ENCODE assay signal across 13 cellular contexts in the genomic region with DNA sequence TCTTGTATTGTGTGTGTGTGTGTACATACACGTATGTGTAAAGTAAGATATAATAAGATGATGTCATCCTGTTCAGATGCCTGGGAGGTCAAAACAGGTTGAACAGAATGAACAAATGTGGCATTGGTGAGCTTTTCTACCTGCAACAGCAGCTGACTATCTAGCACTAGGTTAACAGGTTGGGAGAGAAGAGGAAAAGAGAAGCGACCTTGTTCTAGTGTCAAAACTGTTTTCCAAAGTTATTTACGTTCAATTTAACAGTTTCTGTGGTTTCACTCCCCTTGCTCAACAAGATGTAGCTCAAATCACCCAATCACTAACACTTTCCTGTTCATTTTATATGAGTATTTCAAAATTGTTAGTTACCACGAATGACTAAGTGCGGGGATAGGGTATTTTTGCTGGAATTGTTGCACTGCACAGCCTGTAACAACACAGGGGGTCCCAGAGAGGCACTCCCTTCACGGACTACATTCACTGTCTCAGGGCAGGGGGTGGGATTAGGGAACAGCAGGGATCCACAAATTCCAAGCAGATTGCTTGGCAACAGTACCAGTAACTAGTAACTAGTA.
DNase-seq lines count a peak whose midpoint lies in the region; TF ChIP-seq lines count a peak whose summit lies in the region.
"Had no signal": no experiment of that assay in that cellular context is flagged by ENCODE, and none has a peak within 500 bp of the region (broad histone marks: within the 10 kb centered on the region; RNA-seq: fewer than 3 reads in every experiment).

No MANE protein-coding gene starts in this region.

- DNase-seq in CD14-positive monocyte (ENCODE audit: low spot score) = no peak
- DNase-seq in WERI-Rb-1 = peak; percentile 30
- peak; percentile 9 for DNase-seq in iPS DF 6.9 (ENCODE audit: low read depth, low spot score)
- DNase-seq in nephron progenitor cell = no peak
- no peak for DNase-seq in AG08396 (ENCODE audit: low spot score)
- no peak for DNase-seq in foreskin melanocyte
- no peak for DNase-seq in coronary artery (ENCODE audit: low spot score)
- DNase-seq: activated CD4-positive, CD25-positive, alpha-beta regulatory T cell treated with anti-CD3 and anti-CD28 coated beads, Interleukin-2, amount 50 U/mL, for 72 hours; NCI-H226; Right ventricle myocardium superior; stimulated activated CD4-positive, alpha-beta T cell treated with anti-CD3 and anti-CD28 coated beads, Interleukin-1b, Interleukin-23, amount 100 ng/mL, for 48 hours had no signal

- peaks cover 33% of the 10 kb centered on the region for H3K4me1 ChIP-seq in HUES48 (ENCODE audit: control insufficient read depth, insufficient read depth, low read length)
- H3K4me1 ChIP-seq in iPS DF 6.9 (ENCODE audit: control insufficient read depth, insufficient read depth, low read length) = 0 out of 2 replicates have a peak, but pooled peaks cover 1% of the 10 kb centered on the region

- intact Hi-C loops in CD14-positive monocyte (cut with micrococcal nuclease) = no loop called here

- peaks cover 48% of the 10 kb centered on the region for H3K4me1 Mint-ChIP-seq in CD14-positive monocyte
- H3K4me1 Mint-ChIP-seq in nephron progenitor cell = peaks cover 59% of the 10 kb centered on the region

- no peak overlapping the region for H3K9ac ChIP-seq in HUES48 (ENCODE audit: low read depth, low read length)

- no peak overlapping the region for H3K4me3 ChIP-seq in HUES48 (ENCODE audit: low read depth, low read length)
- no peak overlapping the region for H3K4me3 ChIP-seq in WERI-Rb-1 (ENCODE audit: low read depth, low read length)
- H3K4me3 ChIP-seq in iPS DF 6.9 (ENCODE audit: low read length) = no peak overlapping the region
- no peak overlapping the region for H3K4me3 ChIP-seq in coronary artery

- H3K36me3 ChIP-seq in HUES48 (ENCODE audit: control insufficient read depth, insufficient read depth, low read length) (peaks cover 30% of the 10 kb centered on the region), WERI-Rb-1 (peaks cover 38% of the 10 kb centered on the region), iPS DF 6.9 (ENCODE audit: control insufficient read depth, insufficient read depth, low read length) (peaks cover 12% of the 10 kb centered on the region)

- peaks cover 46 to 53% of the 10 kb centered on the region in 2 donors for H3K36me3 Mint-ChIP-seq in CD14-positive monocyte
- H3K36me3 Mint-ChIP-seq in nephron progenitor cell (ENCODE audit: low read depth) = peaks cover 33% of the 10 kb centered on the region

- no CpG with 5 or more reads among the region's 6 CpGs for WGBS in iPS DF 6.9 (ENCODE audit: insufficient coverage, insufficient read length)

- H3K27ac Mint-ChIP-seq in CD14-positive monocyte (peak overlapping the region; percentile 58 to 88 (median 75)), nephron progenitor cell (no peak overlapping the region)

- peaks cover 0 to 2% (median 0%) of the 10 kb centered on the region in 7 donors for H3K9me3 Mint-ChIP-seq in CD14-positive monocyte
- no peaks in the 10 kb centered on the region for H3K9me3 Mint-ChIP-seq in nephron progenitor cell
- H3K9me3 Mint-ChIP-seq: nephron had no signal

- H3K9me3 ChIP-seq in HUES48 (ENCODE audit: control insufficient read depth, insufficient read depth, low read length) = no peaks in the 10 kb centered on the region
- H3K9me3 ChIP-seq in WERI-Rb-1 (ENCODE audit: severe bottlenecking) = no peaks in the 10 kb centered on the region
- H3K9me3 ChIP-seq in iPS DF 6.9 (ENCODE audit: control insufficient read depth, insufficient read depth, low read length) = no peaks in the 10 kb centered on the region

- H3K4me3 Mint-ChIP-seq in CD14-positive monocyte (peak overlapping the region in 1 of 2 donors; percentile 42), nephron progenitor cell (no peak overlapping the region)
- H3K4me3 Mint-ChIP-seq: nephron had no signal

- peak overlapping the region; percentile 79 for H3K27ac ChIP-seq in HUES48 (ENCODE audit: low read depth, low read length)
- H3K27ac ChIP-seq in WERI-Rb-1 = no peak overlapping the region
- no peak overlapping the region for H3K27ac ChIP-seq in iPS DF 6.9 (ENCODE audit: low read length)
- H3K27ac ChIP-seq in coronary artery = no peak overlapping the region

- no peaks in the 10 kb centered on the region for H3K27me3 ChIP-seq in HUES48 (ENCODE audit: control insufficient read depth, insufficient read depth, low read length)
- no peaks in the 10 kb centered on the region for H3K27me3 ChIP-seq in WERI-Rb-1 (ENCODE audit: insufficient read depth, low read depth, severe bottlenecking)
- no peaks in the 10 kb centered on the region for H3K27me3 ChIP-seq in iPS DF 6.9 (ENCODE audit: control insufficient read depth, insufficient read depth, low read length)

- TF ChIP-seq CTCF in CD14-positive monocyte (IDR thresholded peaks at IDR 0.05) (no peak), WERI-Rb-1 (IDR thresholded peaks at IDR 0.05; ENCODE audit: low read depth, low read length) (no peak), nephron progenitor cell (IDR thresholded peaks at IDR 0.05) (no peak), coronary artery (IDR thresholded peaks at IDR 0.05) (no peak)

- H3K27me3 Mint-ChIP-seq in CD14-positive monocyte (ENCODE audit: low read depth in 3 of 3) (peaks cover 0 to 2% (median 0%) of the 10 kb centered on the region in 3 donors), nephron progenitor cell (ENCODE audit: low read depth, poor library complexity) (peaks cover 3% of the 10 kb centered on the region)

Comparison
In these comparisons a context has a peak if more than half of its experiments do, and no peak if none do; other contexts are left out.
1. DNase-seq: peak in WERI-Rb-1 (single experiment) and iPS DF 6.9 (single experiment); none in CD14-positive monocyte (single experiment), nephron progenitor cell (single experiment), AG08396 (single experiment), foreskin melanocyte (single experiment) and coronary artery (single experiment).